ENCODE assay signal across 8 cellular contexts in the genomic region with DNA sequence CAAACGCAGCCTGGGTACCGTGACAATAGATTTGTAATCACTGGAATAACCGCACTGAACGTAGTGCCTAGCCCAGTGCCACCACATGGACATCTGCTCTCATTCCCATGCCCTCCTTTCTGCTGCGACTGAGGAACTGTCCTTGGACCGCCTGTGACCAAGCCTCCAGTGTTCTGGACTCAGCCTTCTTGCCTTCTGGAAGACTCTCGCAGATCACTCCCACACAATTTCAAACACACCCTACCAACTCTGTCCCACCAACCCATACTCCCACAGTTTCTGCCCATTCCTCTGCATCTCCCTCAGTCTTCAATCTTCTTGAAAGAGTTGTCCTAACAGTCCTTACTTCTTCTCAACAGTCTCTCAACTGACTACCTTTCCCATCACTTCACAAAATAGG. TPM values are rescaled to one million over a fixed set of nuclear protein-coding genes. Genes with fewer than 3 reads are reported as not detected.
DNase-seq lines count a peak whose midpoint lies in the region; ATAC-seq and TF ChIP-seq lines count a peak whose summit lies in the region.

No MANE protein-coding gene starts in this region.

- H3K79me1 ChIP-seq in mesendoderm (ENCODE audit: low read length), result peaks cover 12% of the 10 kb centered on the region

- intact Hi-C loops in heart right ventricle (cut with DNase I), result loop anchor here in 1 of 10 donors (10.0 kb wide), 1 partner anchor 52 kb away; a partner anchor contains a TSS
- intact Hi-C loops in Right ventricle myocardium superior (cut with DNase I), result no loop called here
- intact Hi-C loops in posterior cingulate gyrus (cut with DNase I), result loop anchor here (5.0 kb wide), 1 partner anchor 54 kb away; a partner anchor contains a TSS

- no peak overlapping the region for H3K18ac ChIP-seq in mesendoderm (ENCODE audit: low read length)

- no peak for ATAC-seq in heart right ventricle
- no peak for ATAC-seq in Right ventricle myocardium superior (ENCODE audit: poor library complexity)
- ATAC-seq in HG03460 (IDR thresholded peaks at IDR 0.05; ENCODE audit: unreplicated experiment), result peak; percentile 0

- H3K9me3 ChIP-seq in heart right ventricle, result no peaks in the 10 kb centered on the region

- H2AK5ac ChIP-seq in mesendoderm (ENCODE audit: low read length), result no peak overlapping the region

- H3K36me3 ChIP-seq in heart right ventricle (peaks cover 0 to 44% (median 0%) of the 10 kb centered on the region in 9 donors), mesendoderm (ENCODE audit: control insufficient read depth, insufficient read depth, low read length) (peaks cover 1% of the 10 kb centered on the region)

- no peak overlapping the region for H3K23ac ChIP-seq in mesendoderm (ENCODE audit: low read length)

- peaks cover 4 to 83% (median 53%) of the 10 kb centered on the region in 9 donors for H3K4me1 ChIP-seq in heart right ventricle
- H3K4me1 ChIP-seq in mesendoderm (ENCODE audit: control insufficient read depth, low read depth, low read length), result peaks cover 4% of the 10 kb centered on the region

- H3K4ac ChIP-seq in mesendoderm (ENCODE audit: low read depth, low read length), result no peak overlapping the region

- WGBS in heart right ventricle, 2 donors, result 35 to 52% methylated on average over 7 of the region's 7 CpGs
- WGBS in mesendoderm (ENCODE audit: extremely low coverage, insufficient coverage, low lambda C conversion rate), result no CpG with 5 or more reads among the region's 7 CpGs

- no peak overlapping the region for H4K8ac ChIP-seq in mesendoderm (ENCODE audit: low read depth, low read length)

- peak overlapping the region; percentile 24 for H3K4me2 ChIP-seq in mesendoderm (ENCODE audit: low read length)

- H3K27ac ChIP-seq in heart right ventricle (peak overlapping the region in 8 of 10 donors; percentile 80 to 99 (median 91)), angular gyrus (ENCODE audit: low read depth, low read length) (peak overlapping the region; percentile 17), mesendoderm (ENCODE audit: low read depth, low read length) (no peak overlapping the region)

- no peak overlapping the region for H2BK120ac ChIP-seq in mesendoderm (ENCODE audit: low read depth, low read length)

- no peak for DNase-seq in heart right ventricle
- no peak for DNase-seq in Right ventricle myocardium superior
- DNase-seq in mesendoderm, result no peak
- DNase-seq in NCI-H2081 (lab: John Stamatoyannopoulos, UW), result no peak
- DNase-seq in posterior cingulate gyrus, result no peak
- DNase-seq in hippocampal formation (lab: John Stamatoyannopoulos, UW), result no peak

- no peak for TF ChIP-seq CTCF in heart right ventricle (IDR thresholded peaks at IDR 0.05)

- H3K27me3 ChIP-seq in heart right ventricle (no peaks in the 10 kb centered on the region), mesendoderm (ENCODE audit: insufficient read depth, low read length, poor library complexity) (no peaks in the 10 kb centered on the region)

- no peak overlapping the region for H2BK5ac ChIP-seq in mesendoderm (ENCODE audit: low read length)

- no peak overlapping the region for H2BK15ac ChIP-seq in mesendoderm (replicated peaks; ENCODE audit: low read depth)

- H3K9ac ChIP-seq in mesendoderm (ENCODE audit: low read length), result peak overlapping the region; percentile 95

- peaks cover 38% of the 10 kb centered on the region for H3K79me2 ChIP-seq in mesendoderm (ENCODE audit: control insufficient read depth, insufficient read depth, low read length)

- peak overlapping the region in 9 of 10 donors; percentile 70 to 99 (median 84) for H3K4me3 ChIP-seq in heart right ventricle
- H3K4me3 ChIP-seq in mesendoderm (ENCODE audit: low read length), result no peak overlapping the region

- no peak overlapping the region for H3K56ac ChIP-seq in mesendoderm (ENCODE audit: low read length)

- no peak overlapping the region for H4K5ac ChIP-seq in mesendoderm (ENCODE audit: low read length)

RNA-seq across cellular contexts. Expression of a gene that starts 2.1 kb away (rescaled TPM):
- total RNA-seq in heart right ventricle (10 to 100 TPM; 11.0 to 25.5 (median 12.5) TPM), Right ventricle myocardium superior (14.0 TPM)
- 10 to 100 TPM; 11.8 to 40.8 TPM for polyA plus RNA-seq in heart right ventricle
- polyA plus RNA-seq in mesendoderm (2013, experiment 1 of 2), result 11.3 TPM
- 11.5 TPM for polyA plus RNA-seq in mesendoderm (2013, experiment 2 of 2)

RNA-seq across cellular contexts. Expression of a gene that starts 53.7 kb away (rescaled TPM):
- 10 to 100 TPM; 37.8 to 77.1 (median 45.8) TPM for total RNA-seq in heart right ventricle
- polyA plus RNA-seq in heart right ventricle, result 10 to 100 TPM; 14.5 to 20.7 TPM
- 33.1 TPM for total RNA-seq in Right ventricle myocardium superior
- 46.0 TPM for polyA plus RNA-seq in mesendoderm (2013, experiment 1 of 2)
- polyA plus RNA-seq in mesendoderm (2013, experiment 2 of 2), result 47.2 TPM
